ENCODE assay signal across 8 cellular contexts in genomic region chr17:32609085-32609484, GRCh38.
A peak's percentile ranks its signal among the peaks of the same experiment; 100 is the strongest.
DNase-seq lines count a peak whose midpoint lies in the region; ATAC-seq, FAIRE-seq and TF ChIP-seq lines count a peak whose summit lies in the region.

No MANE protein-coding gene starts in this region.

- peak overlapping the region in 1 of 2 donors; percentile 56 for H3K27ac Mint-ChIP-seq in natural killer cell

- FAIRE-seq in GM12878 (lab: Jason Lieb, UNC), result peak; percentile 38

- H3K4me1 Mint-ChIP-seq in natural killer cell, result peaks cover 9% of the 10 kb centered on the region in 2 donors

- peaks cover 3% of the 10 kb centered on the region; the same call in 2 of the 3 replicates for H3K9me3 ChIP-seq in GM12878 (replicated peaks; ENCODE audit: control insufficient read depth, insufficient read depth, low read length)

- H3K4me3 Mint-ChIP-seq in natural killer cell, result no peak overlapping the region

- in situ Hi-C loops in GM12878 (cut with MboI), result no loop called here

- H3K27ac ChIP-seq in GM12878 (ENCODE audit: control insufficient read depth, insufficient read depth), result no peak overlapping the region

- 23% methylated on average over 7 of the region's 7 CpGs for WGBS in GM12878 (ENCODE audit: insufficient coverage, insufficient replicate concordance, low lambda C conversion rate, missing lambda C conversion rate)

- peaks cover 7% of the 10 kb centered on the region for H3K4me1 ChIP-seq in GM12878 (ENCODE audit: control insufficient read depth, insufficient read depth, low read length)

- POLR2A ChIA-PET in GM12878 (lab: Charles Lee), result interaction anchor here (0.5 to 1.6 kb wide), 3 partner anchors 85 to 161 kb away, joined by 3 to 5 read pairs (median 3); partner anchors contain the start of gene CDK5R1

- peaks cover 0 to 3% of the 10 kb centered on the region in 2 donors for H3K27me3 Mint-ChIP-seq in natural killer cell (ENCODE audit: low read depth in 2 of 2)

- DNase-seq in LHCN-M2 (ENCODE audit: low read depth), result peak; percentile 67
- DNase-seq in UCSD-AML1 (lab: John Stamatoyannopoulos, UW; ENCODE audit: unreplicated experiment), result peak; percentile 52
- peak; percentile 59 for DNase-seq in GM12878 (ENCODE audit: low read depth, low spot score)
- peak; percentile 58 for DNase-seq in natural killer cell
- no peak for DNase-seq in T1000 (lab: John Stamatoyannopoulos, UW)

- H3K9ac ChIP-seq in GM12878 (ENCODE audit: control insufficient read depth, insufficient read depth, low read length), result no peak overlapping the region

- ATAC-seq in GM18867 (IDR thresholded peaks at IDR 0.05; ENCODE audit: unreplicated experiment) (peak; percentile 67), GM12878 (peak; percentile 100), natural killer cell (peak; percentile 96 to 100 (median 100)), HG03439 (IDR thresholded peaks at IDR 0.05; ENCODE audit: unreplicated experiment) (no peak), GM21717 (IDR thresholded peaks at IDR 0.05; ENCODE audit: unreplicated experiment) (no peak)

- TF ChIP-seq RAD21 in GM12878 (IDR thresholded peaks at IDR 0.05; ENCODE audit: insufficient read depth, low read depth, low read length), result peak; percentile 88

- TF ChIP-seq EP300 in GM12878 (IDR thresholded peaks at IDR 0.05; ENCODE audit: borderline replicate concordance in 1 of 2, control insufficient read depth in 1 of 2, low read depth in 2 of 2, low read length in 2 of 2), result no peak; a peak in 1 of 4 replicates

- no peaks in the 10 kb centered on the region for H3K9me3 Mint-ChIP-seq in natural killer cell

- TF ChIP-seq CTCF in GM12878 (IDR thresholded peaks at IDR 0.05 in 2 of 3, conservative IDR thresholded peaks at IDR 0.05 in 1 of 3; ENCODE audit: control insufficient read depth in 2 of 3, extremely low read depth in 1 of 3, insufficient read depth in 1 of 3, low read depth in 3 of 3, low read length in 3 of 3) (peak; percentile 73 to 88 (median 78)), natural killer cell (IDR thresholded peaks at IDR 0.05) (peak; percentile 66)

- no peak for TF ChIP-seq POLR2A in GM12878 (IDR thresholded peaks at IDR 0.05; ENCODE audit: low read depth, low read length)

- intact Hi-C loops in GM12878 (cut with micrococcal nuclease; ENCODE audit: unreplicated experiment) (loop anchor here (1.0 to 5.0 kb wide), 3 partner anchors 86 to 147 kb away; no protein-coding TSS in a partner anchor), natural killer cell (cut with micrococcal nuclease) (loop anchor here (1.0 to 10.0 kb wide), 4 partner anchors 54 to 148 kb away; no protein-coding TSS in a partner anchor)

- peak overlapping the region; percentile 39; the same call in 1 of the 2 replicates for H2AFZ ChIP-seq in GM12878 (ENCODE audit: control insufficient read depth, low read depth, low read length)

- no peaks in the 10 kb centered on the region for H4K20me1 ChIP-seq in GM12878 (ENCODE audit: control insufficient read depth, insufficient read depth)

- no peaks in the 10 kb centered on the region for H3K36me3 Mint-ChIP-seq in natural killer cell

- H3K79me2 ChIP-seq in GM12878 (ENCODE audit: control insufficient read depth, insufficient read depth, low read length), result no peaks in the 10 kb centered on the region

- RAD21 ChIA-PET in GM12878 (lab: Charles Lee; ENCODE audit: unreplicated experiment), result interaction anchor here (1.0 to 3.8 kb wide), 12 partner anchors 12 to 147 kb away, joined by 3 to 40 read pairs (median 6); partner anchors contain the start of gene CDK5R1

- no peak overlapping the region for H3K4me2 ChIP-seq in GM12878 (ENCODE audit: control insufficient read depth, insufficient read depth)

- H3K27me3 ChIP-seq in GM12878 (replicated peaks in 1 of 2; ENCODE audit: control insufficient read depth in 2 of 2, insufficient read depth in 2 of 2, low read length in 1 of 2), result no peaks in the 10 kb centered on the region

- H3K4me3 ChIP-seq in GM12878, result no peak overlapping the region

- SMC1A ChIA-PET in GM12878 (lab: Charles Lee; ENCODE audit: uncharacterized antibody, unreplicated experiment), result interaction anchor here (0.6 to 3.4 kb wide), 17 partner anchors 12 to 269 kb away, joined by 3 to 39 read pairs (median 5); partner anchors contain the start of gene CDK5R1

- CTCF ChIA-PET in GM12878 (lab: Yijun Ruan, JAX), result interaction anchor here (0.6 to 8.1 kb wide), 11 partner anchors 8 to 165 kb away, joined by 3 to 132 read pairs (median 5); partner anchors contain the start of genes CDK5R1 and PSMD11

- BruUV-seq in GM12878 (replicated peaks; lab: Mats Ljungman, UMichigan), result no TSS peak

- H3K36me3 ChIP-seq in GM12878 (ENCODE audit: control insufficient read depth in 2 of 2, insufficient read depth in 2 of 2, low read length in 1 of 2), result no peaks in the 10 kb centered on the region

TF ChIP-seq in GM12878, 131 proteins besides CTCF, POLR2A, EP300 and RAD21 (continues in another document):
- TF ChIP-seq NR2C2 (IDR thresholded peaks at IDR 0.05; ENCODE audit: borderline replicate concordance, control insufficient read depth, insufficient read length, low read depth) (no peak), TCF12 (IDR thresholded peaks at IDR 0.05; ENCODE audit: low read depth, low read length) (0 out of 2 replicates have a peak, but pooled peaks have one; percentile 30), CEBPZ (IDR thresholded peaks at IDR 0.05; ENCODE audit: low read depth, low read length) (no peak), LARP7 (IDR thresholded peaks at IDR 0.05) (no peak), NRF1 (conservative IDR thresholded peaks at IDR 0.05; ENCODE audit: low read depth, low read length) (no peak), ATF2 (IDR thresholded peaks at IDR 0.05; ENCODE audit: low read length) (no peak), IRF3 (IDR thresholded peaks at IDR 0.05) (no peak), PKNOX1 (IDR thresholded peaks at IDR 0.05) (no peak), SIN3A (IDR thresholded peaks at IDR 0.05; ENCODE audit: low read depth, low read length) (no peak), SP1 (IDR thresholded peaks at IDR 0.05; ENCODE audit: low read depth, low read length) (no peak), ZNF622 (IDR thresholded peaks at IDR 0.05) (no peak), SRF (IDR thresholded peaks at IDR 0.05; ENCODE audit: low read depth in 2 of 2, low read length in 2 of 2) (no peak)

Comparison
In these comparisons a context has a peak if more than half of its experiments do, and no peak if none do; other contexts are left out.
1. ATAC-seq: peak in GM18867 (single experiment), GM12878 (single experiment) and natural killer cell (3 of 3); none in HG03439 (single experiment) and GM21717 (single experiment).